In genomic region chr3:136305879-136306278, GRCh38 we compare ENCODE assay signal across 9 cellular contexts. TPM values are rescaled to one million over a fixed set of nuclear protein-coding genes. Genes with fewer than 3 reads are reported as not detected.
DNase-seq lines count a peak whose midpoint lies in the region; ATAC-seq and TF ChIP-seq lines count a peak whose summit lies in the region.
"Had no signal": no experiment of that assay in that cellular context is flagged by ENCODE, and none has a peak within 500 bp of the region (broad histone marks: within the 10 kb centered on the region; RNA-seq: fewer than 3 reads in every experiment).

No MANE protein-coding gene starts in this region.

- DNase-seq in DMS53 (lab: John Stamatoyannopoulos, UW) (peak; percentile 35), SKM-1 (lab: John Stamatoyannopoulos, UW; ENCODE audit: unreplicated experiment) (peak; percentile 2), kidney epithelial cell (ENCODE audit: low read depth) (no peak), DMS153 treated with DMSO at 0.1 percent for 48 hours (lab: John Stamatoyannopoulos, UW; ENCODE audit: unreplicated experiment) (no peak)
- DNase-seq: stimulated activated naive B cell treated with anti-CD40 and anti-IgM and Interleukin-4, amounts not matched to agents 10 μg/mL and 1 μg/mL and 100 μg/mL, for 72 hours had no signal

- TF ChIP-seq CTCF in kidney epithelial cell (IDR thresholded peaks at IDR 0.05; ENCODE audit: insufficient read depth, low read length, poor library complexity, severe bottlenecking): peak; percentile 19

- ATAC-seq in HG03159 (IDR thresholded peaks at IDR 0.05; ENCODE audit: unreplicated experiment): peak; percentile 53
- no peak for ATAC-seq in HG03439 (IDR thresholded peaks at IDR 0.05; ENCODE audit: unreplicated experiment)
- no peak for ATAC-seq in HG03039 (IDR thresholded peaks at IDR 0.05; ENCODE audit: unreplicated experiment)
- no peak for ATAC-seq in HG03432 (IDR thresholded peaks at IDR 0.05; ENCODE audit: unreplicated experiment)
- ATAC-seq: stimulated activated naive B cell treated with anti-CD40 and anti-IgM and Interleukin-4, amounts not matched to agents 10 μg/mL and 1 μg/mL and 100 μg/mL, for 72 hours had no signal

- H3K36me3 ChIP-seq in kidney epithelial cell (ENCODE audit: control insufficient read depth, insufficient read depth, low read length): no peaks in the 10 kb centered on the region

- no peaks in the 10 kb centered on the region for H3K27me3 ChIP-seq in kidney epithelial cell (ENCODE audit: control insufficient read depth, insufficient read depth, low read length)

- no peak overlapping the region for H3K4me3 ChIP-seq in kidney epithelial cell (ENCODE audit: low read depth, low read length)

RNA-seq across cellular contexts. Expression of gene PCCB, which starts 55.7 kb away (rescaled TPM):
- total RNA-seq in kidney epithelial cell: 60.9 and 63.6 TPM in 2 replicates

Comparison
In these comparisons a context has a peak if more than half of its experiments do, and no peak if none do; other contexts are left out.
1. DNase-seq: peak in DMS53 (single experiment) and SKM-1 (single experiment); none in kidney epithelial cell (single experiment) and DMS153 treated with DMSO at 0.1 percent for 48 hours (single experiment).